ENCODE assay signal across 8 cellular contexts in genomic region chr1:170125269-170125668, GRCh38. TPM values are rescaled to one million over a fixed set of nuclear protein-coding genes. Genes with fewer than 3 reads are reported as not detected.
"Had no signal": no experiment of that assay in that cellular context is flagged by ENCODE, and none has a peak within 500 bp of the region (broad histone marks: within the 10 kb centered on the region; RNA-seq: fewer than 3 reads in every experiment).

No MANE protein-coding gene starts in this region.

- DNase-seq: GDM1, GF-D8 had no signal

- FAIRE-seq: G401.6, GM12891, GM12892, GM18507, GM19239 had no signal

RNA-seq across cellular contexts. Expression of gene NTMT2, which starts 20.5 kb away (rescaled TPM):
- total RNA-seq: G401 had no signal
